1 cellular context compared by ENCODE assay signal in genomic region chr9:128712451-128713410, GRCh38.
TF ChIP-seq lines count a peak whose summit lies in the region.

No MANE protein-coding gene starts in this region.

TF ChIP-seq in HepG2, 621 proteins besides CTCF, POLR2A, EP300 and RAD21:
- TF ChIP-seq AGO2 (optimal IDR thresholded peaks at IDR 0.05; ENCODE audit: low read depth, low read length) (peak; percentile 58), MAFK (conservative IDR thresholded peaks at IDR 0.05 in 1 of 2, IDR thresholded peaks at IDR 0.05 in 1 of 2; ENCODE audit: low read length in 2 of 2) (no peak), ZNF747 (CRISPR knock-in tag; IDR thresholded peaks at IDR 0.05; ENCODE audit: borderline replicate concordance) (no peak), MED1 (CRISPR knock-in tag; IDR thresholded peaks at IDR 0.05) (no peak), ETV6 (CRISPR knock-in tag; conservative IDR thresholded peaks at IDR 0.05) (no peak)
